27 cellular contexts compared by ENCODE assay signal in genomic region chr9:87716141-87716540, GRCh38. TPM values are rescaled to one million over a fixed set of nuclear protein-coding genes. Genes with fewer than 3 reads are reported as not detected.
DNase-seq lines count a peak whose midpoint lies in the region; TF ChIP-seq lines count a peak whose summit lies in the region.
"Had no signal": no experiment of that assay in that cellular context is flagged by ENCODE, and none has a peak within 500 bp of the region (broad histone marks: within the 10 kb centered on the region; RNA-seq: fewer than 3 reads in every experiment).

No MANE protein-coding gene starts in this region.

- no peaks in the 10 kb centered on the region for H3K36me3 ChIP-seq in uterus
- H3K36me3 ChIP-seq: cardiac muscle cell, pancreas, upper lobe of right lung had no signal

- intact Hi-C loops in uterus (cut with DNase I; ENCODE audit: low total_unique reads), result no loop called here

- no peak overlapping the region for H3K4me3 ChIP-seq in uterus
- H3K4me3 ChIP-seq: cardiac muscle cell, lung, mucosa of descending colon, pancreas, upper lobe of right lung had no signal

- H3K4me1 ChIP-seq in uterus, result peaks cover 0 to 12% of the 10 kb centered on the region in 2 donors

- no peaks in the 10 kb centered on the region for H3K27me3 ChIP-seq in uterus
- H3K27me3 ChIP-seq: cardiac muscle cell, foreskin keratinocyte, pancreas, upper lobe of right lung had no signal

- H3K27ac ChIP-seq in uterus, result peak overlapping the region; percentile 43 to 53
- H3K27ac ChIP-seq: 22Rv1, cardiac muscle cell, foreskin keratinocyte, upper lobe of right lung had no signal

- peak; percentile 22 for DNase-seq in SIG-M5 treated with dmso at 0.1 percent for 504 hours (lab: John Stamatoyannopoulos, UW; ENCODE audit: unreplicated experiment)
- DNase-seq in SIG-M5 (lab: John Stamatoyannopoulos, UW), result no peak
- DNase-seq in SK-MEL-5 (ENCODE audit: low read depth, low spot score), result peak; percentile 62
- DNase-seq in left kidney (ENCODE audit: low read depth, low spot score), result peak; percentile 31
- no peak for DNase-seq in uterus
- DNase-seq in NCI-H2107 (lab: John Stamatoyannopoulos, UW), result no peak
- no peak for DNase-seq in NCI-H187 (lab: John Stamatoyannopoulos, UW)
- DNase-seq in nucleus accumbens (lab: John Stamatoyannopoulos, UW), result no peak
- DNase-seq: activated CD4-positive, alpha-beta T cell treated with anti-CD3 and anti-CD28 coated beads for 48 hours; activated gamma-delta T cell; activated naive CD8-positive, alpha-beta T cell treated with anti-CD3 and anti-CD28 coated beads, Interleukin-2, amount 10 ng/mL, durations not matched to agents 7 days and 5 days; activated T-cell treated with anti-CD3 and anti-CD28 coated beads, Interleukin-2, amount 50 U/mL, for 1 hour; effector CD8-positive, alpha-beta T cell; foreskin keratinocyte; Karpas-422; mucosa of descending colon; NCI-H2081 treated with DMSO at 0.1 percent for 48 hours; NCI-H82; pancreas; SHP77 treated with DMSO at 0.1 percent for 48 hours; small intestine; stimulated activated naive CD4-positive, alpha-beta T cell; SW 1271; upper lobe of right lung had no signal

- in situ Hi-C loops in SK-MEL-5 (cut with HindIII; ENCODE audit: low pct_unique_long_range_greater_than_20kb, low sequenced_read_pairs), result no loop called here

- no peak for TF ChIP-seq POLR2A in uterus (IDR thresholded peaks at IDR 0.05)

- no peak for TF ChIP-seq CTCF in uterus (IDR thresholded peaks at IDR 0.05)

- no peaks in the 10 kb centered on the region for H3K9me3 ChIP-seq in uterus
- H3K9me3 ChIP-seq: mucosa of descending colon, pancreas, upper lobe of right lung had no signal

RNA-seq across cellular contexts. Expression of gene CTSL, which starts 9.8 kb away (rescaled TPM):
- 1,575 and 1,779 TPM in 2 replicates for total RNA-seq in SK-MEL-5 (2014; rRNA removed; shearing (Covaris generic))
- polyA plus RNA-seq in SK-MEL-5 (2015; cell fraction: cytosol; rRNA removed), result 869 and 890 TPM in 2 replicates
- polyA plus RNA-seq in SK-MEL-5 (2015; cell fraction: nucleus; rRNA removed), result 108 and 127 TPM in 2 replicates
- 100 to 1,000 TPM in 3 of 4 donors, 10 to 100 TPM in 1; 84.3 to 183 (median 147) TPM for total RNA-seq in uterus

Comparison
In these comparisons a context has a peak if more than half of its experiments do, and no peak if none do; other contexts are left out.
1. DNase-seq: peak in SIG-M5 treated with dmso at 0.1 percent for 504 hours (single experiment), SK-MEL-5 (single experiment) and left kidney (single experiment); none in SIG-M5 (single experiment), uterus (0 of 2), NCI-H2107 (single experiment), NCI-H187 (0 of 2) and nucleus accumbens (0 of 56).